13 cellular contexts compared by ENCODE assay signal in the genomic region with DNA sequence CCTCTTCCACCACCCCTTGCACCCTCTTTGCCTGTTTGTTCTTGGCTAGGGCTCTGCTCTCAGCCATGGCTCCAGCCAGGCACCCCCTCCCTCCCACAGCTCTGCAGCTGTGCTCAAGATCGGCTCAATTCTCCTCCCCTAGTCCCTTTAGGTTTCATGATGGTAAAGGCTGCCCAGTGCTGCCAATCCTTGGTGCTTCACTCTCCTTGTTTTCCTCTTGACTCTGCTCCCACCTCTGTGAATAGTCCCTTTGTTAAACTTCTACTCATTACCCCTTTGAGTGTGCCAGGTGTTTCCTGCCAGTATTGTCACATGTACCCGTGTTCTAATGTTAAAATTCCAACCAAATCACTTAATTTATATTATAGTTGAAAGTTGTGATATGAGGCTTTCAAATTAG.
DNase-seq lines count a peak whose midpoint lies in the region; ATAC-seq and TF ChIP-seq lines count a peak whose summit lies in the region.
"Had no signal": no experiment of that assay in that cellular context is flagged by ENCODE, and none has a peak within 500 bp of the region (broad histone marks: within the 10 kb centered on the region; RNA-seq: fewer than 3 reads in every experiment).

No MANE protein-coding gene starts in this region.

- H3K36me3 ChIP-seq in A673 (ENCODE audit: insufficient read depth, low read length, poor library complexity, severe bottlenecking): no peaks in the 10 kb centered on the region
- H3K36me3 ChIP-seq in GM23338 (ENCODE audit: insufficient read depth): peaks cover 7% of the 10 kb centered on the region; the same call in 1 of the 2 replicates
- no peaks in the 10 kb centered on the region for H3K36me3 ChIP-seq in uterus
- H3K36me3 ChIP-seq: cardiac muscle cell, gastroesophageal sphincter had no signal

- ATAC-seq in GM23338 (peak; percentile 52; the same call in 2 of the 3 replicates), GM21367 (IDR thresholded peaks at IDR 0.05; ENCODE audit: unreplicated experiment) (no peak)
- ATAC-seq: gastroesophageal sphincter had no signal

- TF ChIP-seq POLR2A in uterus (IDR thresholded peaks at IDR 0.05): no peak

- H3K4me3 Mint-ChIP-seq in GM23338: no peak overlapping the region; the same call in 2 of the 3 replicates
- H3K4me3 Mint-ChIP-seq: HFFc6 had no signal

- DNase-seq in A673 (ENCODE audit: low spot score) (peak; percentile 48), GM23338 (ENCODE audit: low spot score) (no peak), NCI-H2196 treated with DMSO at 0.1 percent for 48 hours (lab: John Stamatoyannopoulos, UW; ENCODE audit: unreplicated experiment) (peak; percentile 13), dermis blood vessel endothelial cell (peak; percentile 10), uterus (no peak), HUDEP-2 (lab: John Stamatoyannopoulos, UW; ENCODE audit: unreplicated experiment in 76 of 76) (no peak), NCI-H2227 treated with DMSO at 0.1 percent for 48 hours (lab: John Stamatoyannopoulos, UW) (no peak)
- DNase-seq: activated naive CD4-positive, alpha-beta T cell; HFFc6; NCI-H1048 had no signal

- no peaks in the 10 kb centered on the region for H3F3A ChIP-seq in GM23338 (replicated peaks; ENCODE audit: low read depth)

- H3K27me3 ChIP-seq in A673 (replicated peaks; ENCODE audit: insufficient read depth, low read depth, low read length, poor library complexity) (no peaks in the 10 kb centered on the region), GM23338 (ENCODE audit: insufficient read depth) (no peaks in the 10 kb centered on the region), uterus (no peaks in the 10 kb centered on the region)
- H3K27me3 ChIP-seq: cardiac muscle cell, gastroesophageal sphincter had no signal

- no peaks in the 10 kb centered on the region for H3K27me3 Mint-ChIP-seq in GM23338 (ENCODE audit: insufficient read depth, low read depth, poor library complexity)

- intact Hi-C loops in A673 (cut with micrococcal nuclease; ENCODE audit: unreplicated experiment): no loop called here
- intact Hi-C loops in uterus (cut with DNase I; ENCODE audit: low total_unique reads): no loop called here

- peak overlapping the region; percentile 50; the same call in 1 of the 2 replicates for H2AFZ ChIP-seq in GM23338

- H3K4me1 Mint-ChIP-seq in GM23338: peaks cover 16% of the 10 kb centered on the region

- no TSS peak for BruUV-seq in A673 (replicated peaks; lab: Mats Ljungman, UMichigan)

- H4K20me1 ChIP-seq in GM23338 (replicated peaks; ENCODE audit: insufficient read depth): no peaks in the 10 kb centered on the region

- H3K27ac ChIP-seq in A673 (ENCODE audit: low read depth, low read length, poor library complexity, severe bottlenecking): no peak overlapping the region
- H3K27ac ChIP-seq in GM23338 (ENCODE audit: low read depth): no peak overlapping the region
- no peak overlapping the region for H3K27ac ChIP-seq in uterus
- H3K27ac ChIP-seq: cardiac muscle cell, gastroesophageal sphincter had no signal

- no peaks in the 10 kb centered on the region for H3K79me2 ChIP-seq in GM23338 (replicated peaks; ENCODE audit: insufficient read depth)

- H3K9me2 ChIP-seq in GM23338 (ENCODE audit: insufficient read depth): no peaks in the 10 kb centered on the region; the same call in 1 of the 2 replicates

- POLR2A ChIA-PET in A673 (lab: Charles Lee; ENCODE audit: low non-redundant PET): no interaction called here

- H3K4me1 ChIP-seq in A673 (ENCODE audit: insufficient read depth, low read length, poor library complexity, severe bottlenecking) (peaks cover 11% of the 10 kb centered on the region), GM23338 (ENCODE audit: insufficient read depth) (peaks cover 12% of the 10 kb centered on the region; the same call in 1 of the 2 replicates), uterus (no peaks in the 10 kb centered on the region)
- H3K4me1 ChIP-seq: gastroesophageal sphincter had no signal

- CTCF ChIA-PET in A673 (lab: Charles Lee): no interaction called here

- peaks cover 14% of the 10 kb centered on the region; the same call in 2 of the 3 replicates for H3K9me3 Mint-ChIP-seq in GM23338
- H3K9me3 Mint-ChIP-seq: HFFc6 had no signal

- TF ChIP-seq CTCF in A673 (conservative IDR thresholded peaks at IDR 0.05; ENCODE audit: low read depth, low read length) (no peak), GM23338 (conservative IDR thresholded peaks at IDR 0.05; ENCODE audit: low read depth in 2 of 2) (no peak), uterus (IDR thresholded peaks at IDR 0.05) (no peak)

- H3K4me2 ChIP-seq in GM23338: 0 out of 2 replicates have a peak overlapping the region, but pooled peaks have one; percentile 24

- H3K36me3 Mint-ChIP-seq in GM23338 (ENCODE audit: low read depth): peaks cover 9% of the 10 kb centered on the region; the same call in 2 of the 3 replicates

- no peak overlapping the region for H3K4me3 ChIP-seq in A673 (ENCODE audit: low read depth, low read length, poor library complexity, severe bottlenecking)
- H3K4me3 ChIP-seq in GM23338: no peak overlapping the region
- H3K4me3 ChIP-seq in uterus: no peak overlapping the region
- H3K4me3 ChIP-seq: cardiac muscle cell, gastroesophageal sphincter had no signal

- H3K9me3 ChIP-seq in A673 (ENCODE audit: low read depth, low read length, poor library complexity, severe bottlenecking) (no peaks in the 10 kb centered on the region), uterus (no peaks in the 10 kb centered on the region)

- H3K27ac Mint-ChIP-seq in GM23338: no peak overlapping the region; the same call in 1 of the 2 replicates
- H3K27ac Mint-ChIP-seq: HFFc6 had no signal

TF ChIP-seq in GM23338, 12 proteins besides CTCF, POLR2A, EP300 and RAD21:
- TF ChIP-seq POLR2AphosphoS5 (IDR thresholded peaks at IDR 0.05; ENCODE audit: low read depth) (no peak), STAT1 (IDR thresholded peaks at IDR 0.05; ENCODE audit: unreplicated experiment) (no peak)

Comparison
In these comparisons a context has a peak if more than half of its experiments do, and no peak if none do; other contexts are left out.
1. DNase-seq: peak in A673 (single experiment), NCI-H2196 treated with DMSO at 0.1 percent for 48 hours (single experiment) and dermis blood vessel endothelial cell (single experiment); none in GM23338 (single experiment), uterus (0 of 2), HUDEP-2 (0 of 76) and NCI-H2227 treated with DMSO at 0.1 percent for 48 hours (single experiment).